20 cellular contexts compared by ENCODE assay signal in genomic region chr4:48175806-48176205, GRCh38. TPM values are rescaled to one million over a fixed set of nuclear protein-coding genes. Genes with fewer than 3 reads are reported as not detected.
DNase-seq lines count a peak whose midpoint lies in the region; ATAC-seq and TF ChIP-seq lines count a peak whose summit lies in the region.
"Had no signal": no experiment of that assay in that cellular context is flagged by ENCODE, and none has a peak within 500 bp of the region (broad histone marks: within the 10 kb centered on the region; RNA-seq: fewer than 3 reads in every experiment).

No MANE protein-coding gene starts in this region.

- H3K27me3 Mint-ChIP-seq in WTC11 (ENCODE audit: low read depth) = no peaks in the 10 kb centered on the region
- H3K27me3 Mint-ChIP-seq: effector memory CD8-positive, alpha-beta T cell; stimulated activated naive B cell treated with anti-CD40 and anti-IgM and Interleukin-4, amounts not matched to agents 10 μg/mL and 1 μg/mL and 100 μg/mL, for 72 hours had no signal

- TF ChIP-seq CTCF in WTC11 (IDR thresholded peaks at IDR 0.05) = no peak

- CTCF ChIA-PET in WTC11 (lab: Charles Lee) = interaction anchor here (1.0 to 1.8 kb wide), 5 partner anchors 20 to 99 kb away, joined by 3 to 10 read pairs (median 5); no protein-coding TSS in a partner anchor

- ATAC-seq in WTC11 = no peak
- ATAC-seq in GM19455 (IDR thresholded peaks at IDR 0.05; ENCODE audit: unreplicated experiment) = no peak
- ATAC-seq: effector memory CD8-positive, alpha-beta T cell; Right ventricle myocardium inferior; stimulated activated naive B cell treated with anti-CD40 and anti-IgM and Interleukin-4, amounts not matched to agents 10 μg/mL and 1 μg/mL and 100 μg/mL, for 72 hours had no signal

- H3K36me3 Mint-ChIP-seq in WTC11 = peaks cover 11% of the 10 kb centered on the region

- peaks cover 10% of the 10 kb centered on the region; the same call in 1 of the 2 replicates for H3K9me3 Mint-ChIP-seq in WTC11
- H3K9me3 Mint-ChIP-seq: effector memory CD8-positive, alpha-beta T cell had no signal

- POLR2A ChIA-PET in WTC11 (lab: Charles Lee) = no interaction called here

- H3K4me1 Mint-ChIP-seq in WTC11 = peaks cover 83% of the 10 kb centered on the region

- H3K4me3 Mint-ChIP-seq in WTC11 = no peak overlapping the region
- H3K4me3 Mint-ChIP-seq: effector memory CD8-positive, alpha-beta T cell; stimulated activated naive B cell treated with anti-CD40 and anti-IgM and Interleukin-4, amounts not matched to agents 10 μg/mL and 1 μg/mL and 100 μg/mL, for 72 hours had no signal

- peak; percentile 51 for DNase-seq in ELR (ENCODE audit: low read depth)
- DNase-seq in HT1080 (ENCODE audit: low read depth) = peak; percentile 75
- no peak for DNase-seq in WTC11 (ENCODE audit: low spot score)
- DNase-seq in renal cortical epithelial cell (ENCODE audit: low read depth) = peak; percentile 60
- DNase-seq in Kasumi-1 (lab: John Stamatoyannopoulos, UW) = no peak
- no peak for DNase-seq in NCI-H226
- DNase-seq: activated CD4-positive, alpha-beta T cell treated with anti-CD3 and anti-CD28 coated beads, Interleukin-2, amount 50 U/mL, for 1 hour; BE2C; Caco-2; cerebellar nuclear complex; effector memory CD8-positive, alpha-beta T cell; NCI-H187 treated with DMSO at 0.1 percent for 48 hours; NCI-H446 treated with DMSO at 0.1 percent for 48 hours; sigmoid colon; stimulated activated naive B cell treated with anti-CD40 and anti-IgM and Interleukin-4, amounts not matched to agents 10 μg/mL and 1 μg/mL and 100 μg/mL, for 72 hours; thyroid gland had no signal

- peak overlapping the region; percentile 99 for H3K27ac Mint-ChIP-seq in WTC11
- H3K27ac Mint-ChIP-seq: effector memory CD8-positive, alpha-beta T cell; stimulated activated naive B cell treated with anti-CD40 and anti-IgM and Interleukin-4, amounts not matched to agents 10 μg/mL and 1 μg/mL and 100 μg/mL, for 72 hours had no signal

TF ChIP-seq in WTC11, 78 proteins besides CTCF, POLR2A, EP300 and RAD21:
- TF ChIP-seq FOXP4 (CRISPR knock-in tag; IDR thresholded peaks at IDR 0.05) (no peak), MLX (CRISPR knock-in tag; IDR thresholded peaks at IDR 0.05) (no peak), CREM (CRISPR knock-in tag; IDR thresholded peaks at IDR 0.05) (no peak), NFYB (CRISPR knock-in tag; conservative IDR thresholded peaks at IDR 0.05; ENCODE audit: low read depth) (no peak), HMGXB4 (CRISPR knock-in tag; IDR thresholded peaks at IDR 0.05) (no peak), GRHL2 (CRISPR knock-in tag; IDR thresholded peaks at IDR 0.05; ENCODE audit: insufficient replicate concordance, severe bottlenecking) (no peak), NFATC4 (CRISPR knock-in tag; IDR thresholded peaks at IDR 0.05) (no peak), MXD4 (CRISPR knock-in tag; IDR thresholded peaks at IDR 0.05; ENCODE audit: borderline replicate concordance) (no peak)
- TF ChIP-seq, protein P1, sequence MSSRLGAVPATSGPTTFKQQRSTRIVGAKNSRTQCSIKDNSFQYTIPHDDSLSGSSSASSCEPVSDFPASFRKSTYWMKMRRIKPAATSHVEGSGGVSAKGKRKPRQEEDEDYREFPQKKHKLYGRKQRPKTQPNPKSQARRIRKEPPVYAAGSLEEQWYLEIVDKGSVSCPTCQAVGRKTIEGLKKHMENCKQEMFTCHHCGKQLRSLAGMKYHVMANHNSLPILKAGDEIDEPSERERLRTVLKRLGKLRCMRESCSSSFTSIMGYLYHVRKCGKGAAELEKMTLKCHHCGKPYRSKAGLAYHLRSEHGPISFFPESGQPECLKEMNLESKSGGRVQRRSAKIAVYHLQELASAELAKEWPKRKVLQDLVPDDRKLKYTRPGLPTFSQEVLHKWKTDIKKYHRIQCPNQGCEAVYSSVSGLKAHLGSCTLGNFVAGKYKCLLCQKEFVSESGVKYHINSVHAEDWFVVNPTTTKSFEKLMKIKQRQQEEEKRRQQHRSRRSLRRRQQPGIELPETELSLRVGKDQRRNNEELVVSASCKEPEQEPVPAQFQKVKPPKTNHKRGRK (CRISPR knock-in tag; IDR thresholded peaks at IDR 0.05; ENCODE audit: borderline replicate concordance) = no peak
TF ChIP-seq in WTC11: peak in this region for 0.

RNA-seq across cellular contexts. Expression of gene TXK, which starts 41.8 kb away (rescaled TPM):
- total RNA-seq in HT1080 (2014; rRNA removed; shearing (Covaris generic)) = 0.06 and 0.07 TPM in 2 replicates
- polyA plus RNA-seq in HT1080 (2015; cell fraction: cytosol; rRNA removed) = 0.07 and 0.09 TPM in 2 replicates
- polyA plus RNA-seq in HT1080 (2015; cell fraction: nucleus; rRNA removed) = 0.77 TPM in 1 of 2 replicates, not detected in the other
- total RNA-seq in WTC11 (2021) (0.39 to 0.70 TPM (median 0.41 TPM) in 3 replicates), renal cortical epithelial cell (2.6 and 4.7 TPM in 2 replicates)
- total RNA-seq: ascending aorta, osteocyte had no signal

Comparison
In these comparisons a context has a peak if more than half of its experiments do, and no peak if none do; other contexts are left out.
1. DNase-seq: peak in ELR (single experiment), HT1080 (single experiment) and renal cortical epithelial cell (single experiment); none in WTC11 (single experiment), Kasumi-1 (0 of 2) and NCI-H226 (single experiment).